Comparison of ENCODE assay signal across 17 cellular contexts in genomic region chrX:37603938-37604409, GRCh38. TPM values are rescaled to one million over a fixed set of nuclear protein-coding genes. Genes with fewer than 3 reads are reported as not detected.
DNase-seq lines count a peak whose midpoint lies in the region; ATAC-seq and TF ChIP-seq lines count a peak whose summit lies in the region.
"Had no signal": no experiment of that assay in that cellular context is flagged by ENCODE, and none has a peak within 500 bp of the region (broad histone marks: within the 10 kb centered on the region; RNA-seq: fewer than 3 reads in every experiment).

No MANE protein-coding gene starts in this region.

- H3K36me3 ChIP-seq in WERI-Rb-1 = no peaks in the 10 kb centered on the region
- H3K36me3 ChIP-seq: pancreas, tibial nerve had no signal

- TF ChIP-seq CTCF in WERI-Rb-1 (IDR thresholded peaks at IDR 0.05; ENCODE audit: low read depth, low read length) = no peak

- no peak overlapping the region for H3K27ac ChIP-seq in WERI-Rb-1
- H3K27ac ChIP-seq: body of pancreas, pancreas, tibial nerve had no signal

- peak; percentile 91 for ATAC-seq in GM21360 (IDR thresholded peaks at IDR 0.05; ENCODE audit: unreplicated experiment)
- peak; percentile 89 for ATAC-seq in left ventricle myocardium superior
- no peak for ATAC-seq in HG03135 (IDR thresholded peaks at IDR 0.05; ENCODE audit: unreplicated experiment)
- ATAC-seq in SK-N-SH treated with all-trans-retinoic acid at 6 μM for 48 hours = no peak
- ATAC-seq: body of pancreas, pancreas had no signal

- no peak overlapping the region for H3K4me3 ChIP-seq in WERI-Rb-1 (ENCODE audit: low read depth, low read length)
- H3K4me3 ChIP-seq: body of pancreas, pancreas, tibial nerve had no signal

- no peaks in the 10 kb centered on the region for H3K27me3 ChIP-seq in WERI-Rb-1 (ENCODE audit: insufficient read depth, low read depth, severe bottlenecking)
- H3K27me3 ChIP-seq: body of pancreas had no signal

- no peaks in the 10 kb centered on the region for H3K9me3 ChIP-seq in WERI-Rb-1 (ENCODE audit: severe bottlenecking)
- H3K9me3 ChIP-seq: body of pancreas, pancreas, tibial nerve had no signal

- intact Hi-C loops in left ventricle myocardium superior (cut with micrococcal nuclease) = no loop called here

- DNase-seq in DMS 273 treated with DMSO at 0.1 percent for 48 hours (lab: John Stamatoyannopoulos, UW) (peak; percentile 29), NCI-H1694 treated with DMSO at 0.1 percent for 48 hours (lab: John Stamatoyannopoulos, UW) (peak; percentile 4), left ventricle myocardium superior (peak; percentile 39), WERI-Rb-1 (no peak), NCI-H510A (lab: John Stamatoyannopoulos, UW) (no peak)
- DNase-seq: effector memory CD4-positive, alpha-beta T cell; foreskin melanocyte; islet precursor cell; NCI-H526; pancreas; SIG-M5; T-helper 9 cell had no signal

TF ChIP-seq in SK-N-SH treated with all-trans-retinoic acid at 6 μM for 48 hours, 23 proteins besides CTCF, POLR2A, EP300 and RAD21:
- no peak for TF ChIP-seq GLIS3 (CRISPR knock-in tag; IDR thresholded peaks at IDR 0.05)

RNA-seq across cellular contexts. Expression of gene LANCL3, which starts 32.5 kb away (rescaled TPM):
- 0.05 TPM for total RNA-seq in left ventricle myocardium superior

Comparison
In these comparisons a context has a peak if more than half of its experiments do, and no peak if none do; other contexts are left out.
1. DNase-seq: peak in DMS 273 treated with DMSO at 0.1 percent for 48 hours (single experiment), NCI-H1694 treated with DMSO at 0.1 percent for 48 hours (single experiment) and left ventricle myocardium superior (single experiment); none in WERI-Rb-1 (single experiment) and NCI-H510A (single experiment).
2. ATAC-seq: peak in GM21360 (single experiment) and left ventricle myocardium superior (single experiment); none in HG03135 (single experiment) and SK-N-SH treated with all-trans-retinoic acid at 6 μM for 48 hours (single experiment).